Comparison of ENCODE assay signal across 1 cellular context in the genomic region with DNA sequence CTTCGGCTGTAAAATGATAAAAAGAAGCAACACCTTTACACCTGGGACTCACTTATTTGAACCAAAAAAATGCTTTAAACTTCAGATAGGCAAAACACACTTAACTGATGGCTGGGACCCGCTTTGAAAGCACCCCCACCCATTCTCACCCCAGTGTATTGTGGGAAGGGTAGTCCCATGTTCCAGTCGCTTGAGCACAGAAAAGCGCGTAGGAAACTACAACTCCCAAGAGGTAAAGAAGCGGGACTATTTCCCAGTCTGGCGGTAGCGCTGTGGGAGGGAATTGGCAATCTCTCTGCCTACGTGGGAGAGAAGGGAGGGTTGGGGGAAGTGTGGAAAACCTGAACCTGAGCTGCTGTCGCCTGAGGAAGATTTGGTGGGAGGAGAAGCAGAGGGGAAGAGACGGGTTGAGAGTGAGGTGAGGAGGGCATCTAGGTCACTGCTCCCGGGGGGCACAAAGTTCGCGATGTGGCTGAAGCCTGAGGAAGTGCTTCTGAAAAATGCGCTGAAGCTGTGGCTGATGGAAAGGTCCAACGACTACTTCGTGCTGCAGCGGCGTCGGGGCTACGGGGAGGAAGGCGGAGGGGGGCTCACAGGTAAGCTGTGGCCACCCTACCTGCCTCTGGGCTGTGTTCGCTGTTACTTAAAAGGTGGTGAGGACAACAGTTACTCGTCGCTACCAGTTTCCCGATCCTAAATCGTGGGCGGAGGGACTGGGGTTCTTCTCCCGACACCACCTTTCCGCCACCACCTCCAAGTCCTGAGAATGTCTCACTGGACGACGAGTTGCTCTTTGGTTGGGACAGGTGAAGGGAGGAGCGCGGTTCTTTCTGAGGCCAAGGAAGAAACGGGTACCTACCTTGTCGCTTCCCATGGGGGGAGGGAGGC.
A peak's percentile ranks its signal among the peaks of the same experiment; 100 is the strongest.
TF ChIP-seq lines count a peak whose summit lies in the region.

Gene TBC1D8B (plus strand): TSS at position 286 of the 888 bp plus-strand sequence. CDS start 181 bp downstream, at position 467.

TF ChIP-seq in HEK293, 187 proteins besides CTCF, POLR2A, EP300 and RAD21 (continued from another document and continues in another):
- TF ChIP-seq TRIM28 (IDR thresholded peaks at IDR 0.05; ENCODE audit: borderline replicate concordance, low read length) (no peak), ZNF174 (tag by site-specific recombination; IDR thresholded peaks at IDR 0.05) (no peak), SP2 (tag by site-specific recombination; IDR thresholded peaks at IDR 0.05) (peak; percentile 33; the same call in 1 of the 2 replicates), ZNF366 (tag by site-specific recombination; conservative IDR thresholded peaks at IDR 0.05) (peak; percentile 81), ZNF146 (tag by site-specific recombination; IDR thresholded peaks at IDR 0.05) (no peak), ZNF292 (tag by site-specific recombination; IDR thresholded peaks at IDR 0.05; ENCODE audit: borderline replicate concordance, low read depth) (no peak), SCRT2 (tag by site-specific recombination; IDR thresholded peaks at IDR 0.05) (no peak), ELK4 (IDR thresholded peaks at IDR 0.05; ENCODE audit: borderline replicate concordance, low read depth, low read length) (no peak), ZNF624 (tag by site-specific recombination; IDR thresholded peaks at IDR 0.05) (no peak), ZNF426 (tag by site-specific recombination; IDR thresholded peaks at IDR 0.05) (no peak), ZNF660 (tag by site-specific recombination; IDR thresholded peaks at IDR 0.05) (peak; percentile 40; the same call in 1 of the 2 replicates), ZNF416 (tag by site-specific recombination; IDR thresholded peaks at IDR 0.05) (no peak), ZNF585B (tag by site-specific recombination; IDR thresholded peaks at IDR 0.05) (no peak), BCL11B (tag by site-specific recombination; IDR thresholded peaks at IDR 0.05; ENCODE audit: low read depth) (no peak), ZNF571 (tag by site-specific recombination; IDR thresholded peaks at IDR 0.05) (no peak), ZNF747 (tag by site-specific recombination; IDR thresholded peaks at IDR 0.05) (no peak), ZNF596 (tag by site-specific recombination; IDR thresholded peaks at IDR 0.05) (no peak), ZNF510 (tag by site-specific recombination; IDR thresholded peaks at IDR 0.05; ENCODE audit: insufficient replicate concordance) (no peak), ZNF341 (tag by site-specific recombination; IDR thresholded peaks at IDR 0.05; ENCODE audit: low read depth) (peak; percentile 67), ZNF561 (tag by site-specific recombination; IDR thresholded peaks at IDR 0.05; ENCODE audit: borderline replicate concordance) (no peak), ZNF610 (tag by site-specific recombination; IDR thresholded peaks at IDR 0.05; ENCODE audit: borderline replicate concordance) (no peak), HOXA7 (CRISPR knock-in tag; IDR thresholded peaks at IDR 0.05; ENCODE audit: borderline replicate concordance) (no peak), ZNF449 (tag by site-specific recombination; IDR thresholded peaks at IDR 0.05) (no peak), ZNF10 (tag by site-specific recombination; IDR thresholded peaks at IDR 0.05) (no peak), ZNF354C (tag by site-specific recombination; IDR thresholded peaks at IDR 0.05; ENCODE audit: borderline replicate concordance, low read depth) (no peak), ZFP41 (tag by site-specific recombination; IDR thresholded peaks at IDR 0.05; ENCODE audit: borderline replicate concordance) (no peak), KLF7 (tag by site-specific recombination; IDR thresholded peaks at IDR 0.05; ENCODE audit: borderline replicate concordance) (no peak), KLF17 (tag by site-specific recombination; IDR thresholded peaks at IDR 0.05) (no peak), ZNF704 (tag by site-specific recombination; IDR thresholded peaks at IDR 0.05) (no peak), INSM2 (tag by site-specific recombination; IDR thresholded peaks at IDR 0.05) (no peak), ZNF423 (tag by site-specific recombination; IDR thresholded peaks at IDR 0.05) (no peak), ZBTB20 (tag by site-specific recombination; IDR thresholded peaks at IDR 0.05) (peak; percentile 67; the same call in 1 of the 2 replicates), SCRT1 (tag by site-specific recombination; IDR thresholded peaks at IDR 0.05; ENCODE audit: borderline replicate concordance) (no peak), ZNF302 (tag by site-specific recombination; IDR thresholded peaks at IDR 0.05; ENCODE audit: low read depth) (no peak), PRDM1 (tag by site-specific recombination; IDR thresholded peaks at IDR 0.05) (no peak), ZNF157 (tag by site-specific recombination; IDR thresholded peaks at IDR 0.05) (no peak), REPIN1 (tag by site-specific recombination; IDR thresholded peaks at IDR 0.05; ENCODE audit: low read depth) (no peak), ZNF214 (tag by site-specific recombination; IDR thresholded peaks at IDR 0.05; ENCODE audit: borderline replicate concordance) (no peak), ZNF529 (tag by site-specific recombination; IDR thresholded peaks at IDR 0.05; ENCODE audit: insufficient replicate concordance) (no peak), YY1 (tag by site-specific recombination; IDR thresholded peaks at IDR 0.05) (no peak), ZNF18 (tag by site-specific recombination; IDR thresholded peaks at IDR 0.05) (no peak), ZNF26 (tag by site-specific recombination; IDR thresholded peaks at IDR 0.05) (no peak), ZNF76 (tag by site-specific recombination; IDR thresholded peaks at IDR 0.05; ENCODE audit: borderline replicate concordance, low read depth) (peak; percentile 92), ZNF311 (tag by site-specific recombination; IDR thresholded peaks at IDR 0.05; ENCODE audit: borderline replicate concordance) (no peak), ZBTB48 (tag by site-specific recombination; IDR thresholded peaks at IDR 0.05) (no peak), ZNF16 (tag by site-specific recombination; IDR thresholded peaks at IDR 0.05; ENCODE audit: low read depth) (no peak), ZNF664 (tag by site-specific recombination; IDR thresholded peaks at IDR 0.05) (no peak)
- TF ChIP-seq, protein P1, sequence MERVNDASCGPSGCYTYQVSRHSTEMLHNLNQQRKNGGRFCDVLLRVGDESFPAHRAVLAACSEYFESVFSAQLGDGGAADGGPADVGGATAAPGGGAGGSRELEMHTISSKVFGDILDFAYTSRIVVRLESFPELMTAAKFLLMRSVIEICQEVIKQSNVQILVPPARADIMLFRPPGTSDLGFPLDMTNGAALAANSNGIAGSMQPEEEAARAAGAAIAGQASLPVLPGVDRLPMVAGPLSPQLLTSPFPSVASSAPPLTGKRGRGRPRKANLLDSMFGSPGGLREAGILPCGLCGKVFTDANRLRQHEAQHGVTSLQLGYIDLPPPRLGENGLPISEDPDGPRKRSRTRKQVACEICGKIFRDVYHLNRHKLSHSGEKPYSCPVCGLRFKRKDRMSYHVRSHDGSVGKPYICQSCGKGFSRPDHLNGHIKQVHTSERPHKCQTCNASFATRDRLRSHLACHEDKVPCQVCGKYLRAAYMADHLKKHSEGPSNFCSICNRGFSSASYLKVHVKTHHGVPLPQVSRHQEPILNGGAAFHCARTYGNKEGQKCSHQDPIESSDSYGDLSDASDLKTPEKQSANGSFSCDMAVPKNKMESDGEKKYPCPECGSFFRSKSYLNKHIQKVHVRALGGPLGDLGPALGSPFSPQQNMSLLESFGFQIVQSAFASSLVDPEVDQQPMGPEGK (tag by site-specific recombination; IDR thresholded peaks at IDR 0.05): peak; percentile 81
- TF ChIP-seq, protein P2, sequence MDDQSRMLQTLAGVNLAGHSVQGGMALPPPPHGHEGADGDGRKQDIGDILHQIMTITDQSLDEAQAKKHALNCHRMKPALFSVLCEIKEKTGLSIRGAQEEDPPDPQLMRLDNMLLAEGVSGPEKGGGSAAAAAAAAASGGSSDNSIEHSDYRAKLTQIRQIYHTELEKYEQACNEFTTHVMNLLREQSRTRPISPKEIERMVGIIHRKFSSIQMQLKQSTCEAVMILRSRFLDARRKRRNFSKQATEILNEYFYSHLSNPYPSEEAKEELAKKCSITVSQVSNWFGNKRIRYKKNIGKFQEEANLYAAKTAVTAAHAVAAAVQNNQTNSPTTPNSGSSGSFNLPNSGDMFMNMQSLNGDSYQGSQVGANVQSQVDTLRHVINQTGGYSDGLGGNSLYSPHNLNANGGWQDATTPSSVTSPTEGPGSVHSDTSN (CRISPR knock-in tag; IDR thresholded peaks at IDR 0.05): no peak
- TF ChIP-seq, protein P3, sequence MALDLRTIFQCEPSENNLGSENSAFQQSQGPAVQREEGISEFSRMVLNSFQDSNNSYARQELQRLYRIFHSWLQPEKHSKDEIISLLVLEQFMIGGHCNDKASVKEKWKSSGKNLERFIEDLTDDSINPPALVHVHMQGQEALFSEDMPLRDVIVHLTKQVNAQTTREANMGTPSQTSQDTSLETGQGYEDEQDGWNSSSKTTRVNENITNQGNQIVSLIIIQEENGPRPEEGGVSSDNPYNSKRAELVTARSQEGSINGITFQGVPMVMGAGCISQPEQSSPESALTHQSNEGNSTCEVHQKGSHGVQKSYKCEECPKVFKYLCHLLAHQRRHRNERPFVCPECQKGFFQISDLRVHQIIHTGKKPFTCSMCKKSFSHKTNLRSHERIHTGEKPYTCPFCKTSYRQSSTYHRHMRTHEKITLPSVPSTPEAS (tag by site-specific recombination; IDR thresholded peaks at IDR 0.05): no peak
